Comparison of ENCODE assay signal across 8 cellular contexts in the genomic region with DNA sequence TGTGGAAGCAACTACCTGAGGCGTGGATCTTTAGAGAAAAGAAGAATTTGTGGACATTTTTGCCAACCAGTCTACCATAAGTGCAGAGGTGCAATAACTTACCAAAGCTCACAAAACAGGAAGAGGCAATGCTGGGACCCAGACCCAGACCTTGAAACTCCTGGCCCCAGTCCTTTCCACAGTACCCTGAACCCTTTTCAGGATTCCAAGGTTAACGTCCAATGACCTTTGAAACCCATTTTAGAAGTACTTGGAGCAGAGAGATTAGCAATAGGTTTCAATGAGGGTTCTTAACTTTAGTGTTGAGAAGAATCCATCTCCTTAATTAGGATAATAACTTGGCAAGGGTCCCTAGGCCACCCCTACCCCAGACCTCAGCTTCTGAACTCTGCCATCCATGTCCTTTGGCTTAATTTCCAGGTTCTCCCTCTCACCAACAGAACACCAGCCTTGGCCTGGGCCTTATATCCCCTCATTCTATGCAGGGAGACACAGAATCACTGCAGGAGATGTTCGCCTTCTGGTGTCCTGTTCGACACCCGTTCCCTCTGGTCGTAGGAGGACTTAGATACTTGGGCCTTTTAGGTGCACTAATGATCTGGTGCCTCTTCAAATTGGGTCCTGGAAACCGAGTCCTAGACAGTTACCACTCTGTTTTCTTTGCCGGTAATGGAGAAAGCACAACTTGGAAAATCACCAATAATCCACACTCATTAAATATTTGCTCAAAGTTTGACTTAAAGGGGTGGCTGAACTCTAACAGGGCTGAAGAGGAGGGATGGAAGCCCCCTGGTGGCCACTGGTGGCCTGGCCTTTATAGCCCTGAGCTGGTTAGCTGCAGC. TPM values are rescaled to one million over a fixed set of nuclear protein-coding genes. Genes with fewer than 3 reads are reported as not detected.
A peak's percentile ranks its signal among the peaks of the same experiment; 100 is the strongest.
DNase-seq lines count a peak whose midpoint lies in the region; ATAC-seq, FAIRE-seq and TF ChIP-seq lines count a peak whose summit lies in the region.

No MANE protein-coding gene starts in this region.

- TF ChIP-seq CTCF in D721Med (IDR thresholded peaks at IDR 0.05; ENCODE audit: insufficient read depth, missing control alignments) = peak; percentile 51
- peak; percentile 54 for TF ChIP-seq CTCF in IMR-90 (conservative IDR thresholded peaks at IDR 0.05; ENCODE audit: low read depth, low read length)
- TF ChIP-seq CTCF in astrocyte (IDR thresholded peaks at IDR 0.05; ENCODE audit: insufficient read depth, low read depth, low read length) = peak; percentile 70

- H3K27ac Mint-ChIP-seq in astrocyte (ENCODE audit: unreplicated experiment) = no peak overlapping the region

- peaks cover 3% of the 10 kb centered on the region for H3K4me1 Mint-ChIP-seq in astrocyte (ENCODE audit: low read depth, unreplicated experiment)

- no peak overlapping the region for H4K91ac ChIP-seq in IMR-90 (ENCODE audit: insufficient read depth, low read depth, low read length)

- peak; percentile 27; the same call in 1 of the 2 replicates for TF ChIP-seq RAD21 in IMR-90 (IDR thresholded peaks at IDR 0.05; ENCODE audit: low read length)

- POLR2A ChIA-PET in IMR-90 (lab: Charles Lee; ENCODE audit: unreplicated experiment) = no interaction called here

- DNase-seq in D721Med (ENCODE audit: insufficient read length, low spot score) (no peak), IMR-90 (peak; percentile 21), T-helper 1 cell (peak; percentile 15 to 61 (median 49)), astrocyte (ENCODE audit: low read depth) (no peak), iris pigment epithelial cell (ENCODE audit: low read depth) (peak; percentile 47), NCI-H1048 (lab: John Stamatoyannopoulos, UW) (no peak)
- peak; percentile 59 for DNase-seq in stimulated activated CD4-positive, alpha-beta T cell treated with anti-CD3 and anti-CD28 coated beads, Interleukin-4, amount 100 ng/mL, for 48 hours (ENCODE audit: low read depth in 2 of 2)

- H2AFZ ChIP-seq in IMR-90 (replicated peaks; ENCODE audit: low read length, poor library complexity) (no peak overlapping the region), astrocyte (ENCODE audit: low read depth, low read length) (no peak overlapping the region)

- no peak overlapping the region for H2AK9ac ChIP-seq in IMR-90 (replicated peaks; ENCODE audit: low read depth, low read length, poor library complexity)

- H3K4me1 ChIP-seq in IMR-90 (ENCODE audit: control insufficient read depth, insufficient read depth, low read length) (no peaks in the 10 kb centered on the region), astrocyte (ENCODE audit: insufficient read depth, low read length) (no peaks in the 10 kb centered on the region)

- H3K36me3 ChIP-seq in IMR-90 (ENCODE audit: control insufficient read depth, insufficient read depth, low read length) = no peaks in the 10 kb centered on the region
- no peaks in the 10 kb centered on the region for H3K36me3 ChIP-seq in astrocyte (ENCODE audit: insufficient read depth, low read length)

- no peak overlapping the region for H3K14ac ChIP-seq in IMR-90 (replicated peaks; ENCODE audit: low read depth, low read length)

- H4K5ac ChIP-seq in IMR-90 (ENCODE audit: low read depth, low read length) = no peak overlapping the region

- no peak overlapping the region for H2BK5ac ChIP-seq in IMR-90 (ENCODE audit: low read depth, low read length, poor library complexity, severe bottlenecking)

- no peak overlapping the region for H2BK15ac ChIP-seq in IMR-90 (ENCODE audit: low read depth, low read length)

- H3K27me3 Mint-ChIP-seq in astrocyte (ENCODE audit: low read depth, unreplicated experiment) = peaks cover 7% of the 10 kb centered on the region

- in situ Hi-C loops in IMR-90 (cut with MboI; ENCODE audit: low sequenced_read_pairs) = no loop called here

- no peak overlapping the region for H2BK120ac ChIP-seq in IMR-90 (ENCODE audit: low read depth, low read length)

- H3K79me1 ChIP-seq in IMR-90 (ENCODE audit: low read depth in 1 of 2, low read length in 2 of 2) = no peaks in the 10 kb centered on the region

- no peak for FAIRE-seq in D721Med (lab: Jason Lieb, UNC)
- no peak for FAIRE-seq in astrocyte (lab: Jason Lieb, UNC)

- no peaks in the 10 kb centered on the region for H3K79me2 ChIP-seq in astrocyte (ENCODE audit: insufficient read depth, low read length)

- WGBS in IMR-90 (ENCODE audit: extremely low coverage in 2 of 2, insufficient read length in 1 of 2), 2 experiments = 90% methylated on average over 4 of the region's 8 CpGs; no CpG with 5 or more reads in 1 of the 2 experiments

- H3K4me3 ChIP-seq in IMR-90 (ENCODE audit: insufficient read depth, low read depth, low read length) (no peak overlapping the region), astrocyte (ENCODE audit: insufficient read depth, low read depth, low read length) (no peak overlapping the region)

- H3K27ac ChIP-seq in IMR-90 (ENCODE audit: insufficient read depth, low read length) (no peak overlapping the region), astrocyte (ENCODE audit: low read depth, low read length) (no peak overlapping the region)

- no peak for TF ChIP-seq POLR2A in IMR-90 (IDR thresholded peaks at IDR 0.05; ENCODE audit: low read depth, low read length)

- no peak overlapping the region for H3K4ac ChIP-seq in IMR-90 (ENCODE audit: low read depth, low read length)

- H3K9me1 ChIP-seq in IMR-90 (ENCODE audit: insufficient read depth, low read length) = no peaks in the 10 kb centered on the region

- H3K23ac ChIP-seq in IMR-90 (ENCODE audit: low read depth, low read length) = no peak overlapping the region

- peak; percentile 83 for ATAC-seq in GM21360 (IDR thresholded peaks at IDR 0.05; ENCODE audit: unreplicated experiment)
- ATAC-seq in IMR-90 (ENCODE audit: low read depth) = peak; percentile 87

- dilution Hi-C loops in IMR-90 (cut with HindIII; ENCODE audit: low sequenced_read_pairs, unreplicated experiment) = no loop called here

- no peak overlapping the region for H2AK5ac ChIP-seq in IMR-90 (ENCODE audit: low read depth, low read length)

- H3K18ac ChIP-seq in IMR-90 (ENCODE audit: low read depth, low read length) = no peak overlapping the region

- no peak overlapping the region for H3K56ac ChIP-seq in IMR-90 (ENCODE audit: extremely low read depth, insufficient read depth, low read length)

- H3K4me3 Mint-ChIP-seq in astrocyte (ENCODE audit: unreplicated experiment) = no peak overlapping the region

- H3K9me3 ChIP-seq in IMR-90 (ENCODE audit: control insufficient read depth, insufficient read depth, low read length) (no peaks in the 10 kb centered on the region), astrocyte (ENCODE audit: insufficient read depth, low read depth, low read length) (peaks cover 2% of the 10 kb centered on the region)

- H4K8ac ChIP-seq in IMR-90 (ENCODE audit: low read depth in 2 of 2, low read length in 2 of 2) = no peak overlapping the region

- intact Hi-C loops in IMR-90 (cut with micrococcal nuclease) = loop anchor here (1.0 to 5.0 kb wide), 4 partner anchors 142 to 334 kb away; no protein-coding TSS in a partner anchor

- H3K27me3 ChIP-seq in IMR-90 (ENCODE audit: control insufficient read depth, insufficient read depth, low read length) (no peaks in the 10 kb centered on the region; the same call in 1 of the 2 replicates), astrocyte (ENCODE audit: insufficient read depth, low read length) (peaks cover 3% of the 10 kb centered on the region)

- H3K4me2 ChIP-seq in IMR-90 (ENCODE audit: low read depth, low read length) (no peak overlapping the region), astrocyte (ENCODE audit: low read length) (no peak overlapping the region)

- no TSS peak for BruUV-seq in IMR-90 (replicated peaks; lab: Mats Ljungman, UMichigan)

- CTCF ChIA-PET in IMR-90 (lab: Yijun Ruan, JAX) = interaction anchor here (0.6 to 1.7 kb wide), 2 partner anchors 10 to 12 kb away, joined by 4 to 6 read pairs; no protein-coding TSS in a partner anchor

- no peaks in the 10 kb centered on the region for H3K36me3 Mint-ChIP-seq in astrocyte (ENCODE audit: low read depth, unreplicated experiment)

- H4K20me1 ChIP-seq in IMR-90 (ENCODE audit: insufficient read depth, low read length) = no peaks in the 10 kb centered on the region
- H4K20me1 ChIP-seq in astrocyte (ENCODE audit: insufficient read depth, low read length) = no peaks in the 10 kb centered on the region

- H3K9ac ChIP-seq in IMR-90 (ENCODE audit: low read depth, low read length) = no peak overlapping the region
- no peak overlapping the region for H3K9ac ChIP-seq in astrocyte (ENCODE audit: low read length)

- no peak overlapping the region for H2BK20ac ChIP-seq in IMR-90 (ENCODE audit: low read depth, low read length)

- H3K9me3 Mint-ChIP-seq in astrocyte (ENCODE audit: unreplicated experiment) = no peaks in the 10 kb centered on the region

TF ChIP-seq in IMR-90, 13 proteins besides CTCF, POLR2A, EP300 and RAD21:
- no peak for TF ChIP-seq MXI1 (IDR thresholded peaks at IDR 0.05; ENCODE audit: borderline replicate concordance, low read depth, low read length)
- peak; percentile 40; the same call in 1 of the 2 replicates for TF ChIP-seq SMC3 (IDR thresholded peaks at IDR 0.05; ENCODE audit: low read depth, low read length)

RNA-seq across cellular contexts. Expression of a gene that starts 40.6 kb away (rescaled TPM):
- total RNA-seq in IMR-90 (2012; rRNA removed) (not detected in 2 replicates), astrocyte (0.50 and 0.98 TPM in 2 replicates)
- 0.03 TPM in 1 of 2 replicates, not detected in the other for polyA plus RNA-seq in IMR-90 (2012; rRNA removed)
- polyA plus RNA-seq in IMR-90 (2012; cell fraction: cytosol; rRNA removed) = 0.06 TPM in 1 of 2 replicates, not detected in the other
- polyA plus RNA-seq in IMR-90 (2012; cell fraction: nucleus; rRNA removed; ENCODE audit: low replicate concordance) = 0.02 TPM in 1 of 2 replicates, not detected in the other

Comparison
In these comparisons a context has a peak if more than half of its experiments do, and no peak if none do; other contexts are left out.
1. DNase-seq: peak in IMR-90 (single experiment), T-helper 1 cell (5 of 5), iris pigment epithelial cell (single experiment) and stimulated activated CD4-positive, alpha-beta T cell treated with anti-CD3 and anti-CD28 coated beads, Interleukin-4, amount 100 ng/mL, for 48 hours (2 of 2); none in D721Med (single experiment), astrocyte (single experiment) and NCI-H1048 (single experiment).
2. Peak in every context shown above with its lines, with median percentiles within 50 percentile points of each other: CTCF ChIP-seq.